8 cellular contexts compared by ENCODE assay signal in genomic region chrX:129930941-129931410, GRCh38. TPM values are rescaled to one million over a fixed set of nuclear protein-coding genes. Genes with fewer than 3 reads are reported as not detected.
DNase-seq lines count a peak whose midpoint lies in the region; ATAC-seq, FAIRE-seq and TF ChIP-seq lines count a peak whose summit lies in the region.

No MANE protein-coding gene starts in this region.

- no peak for FAIRE-seq in D721Med (lab: Jason Lieb, UNC)

- H3K4me1 Mint-ChIP-seq in brain: peaks cover 5% of the 10 kb centered on the region
- H3K4me1 Mint-ChIP-seq in memory B cell: peaks cover 6% of the 10 kb centered on the region

- DNase-seq in DMS114 treated with DMSO at 0.1 percent for 48 hours (lab: John Stamatoyannopoulos, UW; ENCODE audit: unreplicated experiment) (peak; percentile 23), memory B cell (ENCODE audit: low spot score in 2 of 2) (no peak), pons (ENCODE audit: low spot score) (no peak), D721Med (ENCODE audit: insufficient read length, low spot score) (no peak), NCI-H2171 (lab: John Stamatoyannopoulos, UW) (no peak)

- H3K27ac Mint-ChIP-seq in brain (peak overlapping the region; percentile 71 to 99 (median 92)), memory B cell (peak overlapping the region; percentile 97)

- peaks cover 4% of the 10 kb centered on the region for H3K36me3 Mint-ChIP-seq in brain
- H3K36me3 Mint-ChIP-seq in memory B cell: peaks cover 4% of the 10 kb centered on the region

- H3K4me3 Mint-ChIP-seq in brain (peak overlapping the region; percentile 84 to 95 (median 85)), memory B cell (peak overlapping the region; percentile 92)

- H3K9me3 Mint-ChIP-seq in brain (peaks cover 0 to 10% (median 3%) of the 10 kb centered on the region in 5 experiments), memory B cell (no peaks in the 10 kb centered on the region)

- H3K27me3 Mint-ChIP-seq in brain (peaks cover 31% of the 10 kb centered on the region), memory B cell (no peaks in the 10 kb centered on the region)

- TF ChIP-seq CTCF in brain (conservative IDR thresholded peaks at IDR 0.05) (no peak), D721Med (IDR thresholded peaks at IDR 0.05; ENCODE audit: insufficient read depth, missing control alignments) (no peak)

- peak; percentile 4 for ATAC-seq in HG02884 (IDR thresholded peaks at IDR 0.05; ENCODE audit: unreplicated experiment)
- ATAC-seq in memory B cell (ENCODE audit: low read depth): no peak
- no peak for ATAC-seq in GM21367 (IDR thresholded peaks at IDR 0.05; ENCODE audit: unreplicated experiment)

RNA-seq across cellular contexts. Expression of gene UTP14A, which starts 25.0 kb away (rescaled TPM):
- polyA plus RNA-seq in brain (ENCODE audit: insufficient read depth, low read depth, low replicate concordance): 13.6 TPM

RNA-seq across cellular contexts. Expression of gene BCORL1, which starts 51.5 kb away (rescaled TPM):
- polyA plus RNA-seq in brain (ENCODE audit: insufficient read depth, low read depth, low replicate concordance): 16.9 TPM
